In the genomic region with DNA sequence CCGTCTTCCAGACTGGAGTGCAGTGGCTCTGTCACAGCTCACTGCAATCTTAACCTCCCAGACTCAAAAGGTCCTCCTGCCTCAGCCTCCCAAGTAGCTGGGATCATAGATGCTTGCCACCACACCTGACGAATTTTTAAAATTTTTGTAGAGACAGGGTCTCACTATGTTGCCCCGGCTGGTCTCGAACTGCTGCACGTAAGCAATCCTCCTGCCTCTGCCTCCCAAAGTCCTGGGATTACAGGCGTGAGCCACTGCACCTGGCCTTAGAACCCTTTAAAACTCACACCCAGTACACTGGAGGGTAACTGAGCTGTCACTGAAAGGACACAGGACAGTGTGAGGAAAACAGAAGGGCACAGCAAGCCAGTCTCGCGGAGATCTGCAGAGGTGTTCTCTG, we compare ENCODE assay signal across 26 cellular contexts.
"Had no signal": no experiment of that assay in that cellular context is flagged by ENCODE, and none has a peak within 500 bp of the region (broad histone marks: within the 10 kb centered on the region; RNA-seq: fewer than 3 reads in every experiment).

No MANE protein-coding gene starts in this region.

- H3K4me1 Mint-ChIP-seq: activated CD4-positive, alpha-beta memory T cell treated with anti-CD3 and anti-CD28 coated beads, Interleukin-2, amount 10 ng/mL, durations not matched to agents 7 days and 5 days; activated CD4-positive, alpha-beta T cell treated with anti-CD3 and anti-CD28 coated beads, Interleukin-2, amount 10 ng/mL, durations not matched to agents 24 days and 14 days had no signal

- H3K36me3 Mint-ChIP-seq: natural killer cell treated with Interleukin-12 subunit alpha and Interleukin-12 subunit beta and Interleukin-15 and Interleukin-18, amount 100 ng/mL, for 72 hours; type B pancreatic cell had no signal

- H3K4me3 ChIP-seq: colonic mucosa, dorsolateral prefrontal cortex, esophagus squamous epithelium, gastroesophageal sphincter, thoracic aorta, vagina had no signal

- DNase-seq: activated CD4-positive, alpha-beta memory T cell treated with anti-CD3 and anti-CD28 coated beads, Interleukin-2, amount 10 ng/mL, durations not matched to agents 7 days and 5 days; activated CD4-positive, alpha-beta T cell treated with anti-CD3 and anti-CD28 coated beads, Interleukin-2, amount 10 ng/mL, durations not matched to agents 24 days and 14 days; activated CD8-positive, alpha-beta memory T cell treated with anti-CD3 and anti-CD28 coated beads, Interleukin-2, amount 50 U/mL, for 4 hours; activated effector memory CD4-positive, alpha-beta T cell treated with Interleukin-2 at 50 U/mL for 16 hours; activated naive CD4-positive, alpha-beta T cell treated with anti-CD3 and anti-CD28 coated beads for 36 hours; activated T-cell treated with anti-CD3 and anti-CD28 coated beads, Interleukin-2, amount 50 U/mL, for 4 hours; aorta; brain microvascular endothelial cell; colonic mucosa; esophagus squamous epithelium; head of caudate nucleus; islet precursor cell; left cardiac atrium; midbrain; nucleus accumbens; posterior cingulate gyrus; stimulated activated CD4-positive, alpha-beta T cell treated with anti-CD3 and anti-CD28 coated beads, Interleukin-4, amount 100 ng/mL, for 1 hour; stimulated activated naive CD4-positive, alpha-beta T cell treated with Interleukin-2 at 50 U/mL for 16 hours had no signal

- H3K9me3 ChIP-seq: colonic mucosa, esophagus squamous epithelium, gastroesophageal sphincter, thoracic aorta, vagina had no signal

- H3K27me3 Mint-ChIP-seq: activated CD4-positive, alpha-beta memory T cell treated with anti-CD3 and anti-CD28 coated beads, Interleukin-2, amount 10 ng/mL, durations not matched to agents 7 days and 5 days; activated CD4-positive, alpha-beta T cell treated with anti-CD3 and anti-CD28 coated beads, Interleukin-2, amount 10 ng/mL, durations not matched to agents 24 days and 14 days; natural killer cell treated with Interleukin-12 subunit alpha and Interleukin-12 subunit beta and Interleukin-15 and Interleukin-18, amount 100 ng/mL, for 72 hours; type B pancreatic cell had no signal

- H3K9me3 Mint-ChIP-seq: activated CD4-positive, alpha-beta memory T cell treated with anti-CD3 and anti-CD28 coated beads, Interleukin-2, amount 10 ng/mL, durations not matched to agents 7 days and 5 days; activated CD4-positive, alpha-beta T cell treated with anti-CD3 and anti-CD28 coated beads, Interleukin-2, amount 10 ng/mL, durations not matched to agents 24 days and 14 days; activated naive CD4-positive, alpha-beta T cell treated with anti-CD3 and anti-CD28 coated beads for 36 hours; activated T-cell treated with anti-CD3 and anti-CD28 coated beads, Interleukin-2, amount 50 U/mL, for 4 hours; natural killer cell treated with Interleukin-12 subunit alpha and Interleukin-12 subunit beta and Interleukin-15 and Interleukin-18, amount 100 ng/mL, for 72 hours; T-helper 1 cell treated with Interleukin-12 subunit alpha and Interleukin-12 subunit beta and Interleukin-4 antibody, amounts not matched to agents 30 μg/mL and 1 μg/mL, for 36 hours; type B pancreatic cell had no signal

- H3K4me3 Mint-ChIP-seq: activated CD4-positive, alpha-beta memory T cell treated with anti-CD3 and anti-CD28 coated beads, Interleukin-2, amount 10 ng/mL, durations not matched to agents 7 days and 5 days; activated CD4-positive, alpha-beta T cell treated with anti-CD3 and anti-CD28 coated beads, Interleukin-2, amount 10 ng/mL, durations not matched to agents 24 days and 14 days; activated naive CD4-positive, alpha-beta T cell treated with anti-CD3 and anti-CD28 coated beads for 36 hours; activated T-cell treated with anti-CD3 and anti-CD28 coated beads, Interleukin-2, amount 50 U/mL, for 4 hours; natural killer cell treated with Interleukin-12 subunit alpha and Interleukin-12 subunit beta and Interleukin-15 and Interleukin-18, amount 100 ng/mL, for 72 hours; T-helper 1 cell treated with Interleukin-12 subunit alpha and Interleukin-12 subunit beta and Interleukin-4 antibody, amounts not matched to agents 30 μg/mL and 1 μg/mL, for 36 hours; type B pancreatic cell had no signal

- H3K36me3 ChIP-seq: brain microvascular endothelial cell, colonic mucosa, esophagus squamous epithelium, gastroesophageal sphincter, thoracic aorta, vagina had no signal

- H3K4me1 ChIP-seq: colonic mucosa had no signal

- H3K27ac ChIP-seq: brain microvascular endothelial cell, colonic mucosa, esophagus squamous epithelium, gastroesophageal sphincter, thoracic aorta, vagina had no signal

- H3K27me3 ChIP-seq: brain microvascular endothelial cell, colonic mucosa, dorsolateral prefrontal cortex, esophagus squamous epithelium, gastroesophageal sphincter, vagina had no signal

- H3K27ac Mint-ChIP-seq: activated CD4-positive, alpha-beta memory T cell treated with anti-CD3 and anti-CD28 coated beads, Interleukin-2, amount 10 ng/mL, durations not matched to agents 7 days and 5 days; activated CD4-positive, alpha-beta T cell treated with anti-CD3 and anti-CD28 coated beads, Interleukin-2, amount 10 ng/mL, durations not matched to agents 24 days and 14 days; activated naive CD4-positive, alpha-beta T cell treated with anti-CD3 and anti-CD28 coated beads for 36 hours; T-helper 1 cell treated with Interleukin-12 subunit alpha and Interleukin-12 subunit beta and Interleukin-4 antibody, amounts not matched to agents 30 μg/mL and 1 μg/mL, for 36 hours; type B pancreatic cell had no signal

- ATAC-seq: activated CD4-positive, CD25-positive, alpha-beta regulatory T cell treated with anti-CD3 and anti-CD28 coated beads, Interleukin-2, amount 50 U/mL, for 24 hours; activated T-cell treated with anti-CD3 and anti-CD28 coated beads, Interleukin-2, amount 50 U/mL, for 4 hours; gastroesophageal sphincter; left cardiac atrium had no signal
